1 cellular context compared by ENCODE assay signal in genomic region chr12:122067966-122068365, GRCh38.
TF ChIP-seq lines count a peak whose summit lies in the region.

No MANE protein-coding gene starts in this region.

TF ChIP-seq in IMR-90, 13 proteins besides CTCF, POLR2A, EP300 and RAD21 (continued from another document):
- TF ChIP-seq CEBPB (IDR thresholded peaks at IDR 0.05; ENCODE audit: low read depth, low read length) = no peak
- no peak for TF ChIP-seq NFE2L2 (IDR thresholded peaks at IDR 0.05; ENCODE audit: low read depth, low read length)
- no peak for TF ChIP-seq SMC3 (IDR thresholded peaks at IDR 0.05; ENCODE audit: low read depth, low read length)
